8 cellular contexts compared by ENCODE assay signal in genomic region chr6:44247338-44248302, GRCh38. TPM values are rescaled to one million over a fixed set of nuclear protein-coding genes. Genes with fewer than 3 reads are reported as not detected.
A peak's percentile ranks its signal among the peaks of the same experiment; 100 is the strongest.
DNase-seq lines count a peak whose midpoint lies in the region; ATAC-seq and TF ChIP-seq lines count a peak whose summit lies in the region.

No MANE protein-coding gene starts in this region.

- H3K9me3 ChIP-seq in liver (ENCODE audit: control insufficient read depth in 4 of 4, low read length in 3 of 4) = no peaks in the 10 kb centered on the region

- H3F3A ChIP-seq in GM23338 (replicated peaks; ENCODE audit: low read depth) = peaks cover 64% of the 10 kb centered on the region

- H3K9me3 Mint-ChIP-seq in GM23338 = peaks cover 13% of the 10 kb centered on the region
- no peaks in the 10 kb centered on the region for H3K9me3 Mint-ChIP-seq in activated CD4-positive, alpha-beta T cell treated with anti-CD3 and anti-CD28 coated beads, Interleukin-2, amount 10 ng/mL, durations not matched to agents 24 days and 14 days

- H3K36me3 ChIP-seq in GM23338 (ENCODE audit: insufficient read depth) (peaks cover 48% of the 10 kb centered on the region), liver (ENCODE audit: control insufficient read depth in 4 of 4, insufficient read depth in 3 of 4, low read depth in 1 of 4, low read length in 3 of 4) (peaks cover 6 to 38% (median 33%) of the 10 kb centered on the region in 4 donors)

- peak overlapping the region; percentile 100 for H3K27ac Mint-ChIP-seq in GM23338
- H3K27ac Mint-ChIP-seq in activated CD4-positive, alpha-beta T cell treated with anti-CD3 and anti-CD28 coated beads, Interleukin-2, amount 10 ng/mL, durations not matched to agents 24 days and 14 days = peak overlapping the region; percentile 98

- peak; percentile 80 for DNase-seq in Daoy (ENCODE audit: low read depth)
- DNase-seq in GM23338 (ENCODE audit: low spot score) = peak; percentile 62
- peak; percentile 64 for DNase-seq in NAMALWA (ENCODE audit: low spot score)
- DNase-seq in activated CD4-positive, alpha-beta T cell treated with anti-CD3 and anti-CD28 coated beads, Interleukin-2, amount 10 ng/mL, durations not matched to agents 24 days and 14 days = peak; percentile 94
- no peak for DNase-seq in coronary artery (ENCODE audit: low spot score)
- DNase-seq in stimulated activated CD4-positive, alpha-beta T cell treated with anti-CD3 and anti-CD28 coated beads, Interleukin-2, amount 100 ng/mL, for 48 hours = peak; percentile 76 to 86
- no peak for DNase-seq in cerebellum (ENCODE audit: low spot score)

- H3K4me3 Mint-ChIP-seq in GM23338 = peak overlapping the region; percentile 100
- peak overlapping the region; percentile 92 for H3K4me3 Mint-ChIP-seq in activated CD4-positive, alpha-beta T cell treated with anti-CD3 and anti-CD28 coated beads, Interleukin-2, amount 10 ng/mL, durations not matched to agents 24 days and 14 days

- ATAC-seq in GM23338 = peak; percentile 4

- no peaks in the 10 kb centered on the region for H3K9me2 ChIP-seq in GM23338 (ENCODE audit: insufficient read depth)

- peaks cover 42% of the 10 kb centered on the region for H3K4me1 Mint-ChIP-seq in GM23338
- H3K4me1 Mint-ChIP-seq in activated CD4-positive, alpha-beta T cell treated with anti-CD3 and anti-CD28 coated beads, Interleukin-2, amount 10 ng/mL, durations not matched to agents 24 days and 14 days = peaks cover 43% of the 10 kb centered on the region

- no peak for TF ChIP-seq CTCF in GM23338 (conservative IDR thresholded peaks at IDR 0.05; ENCODE audit: low read depth in 2 of 2)
- no peak for TF ChIP-seq CTCF in coronary artery (IDR thresholded peaks at IDR 0.05)
- TF ChIP-seq CTCF in liver (IDR thresholded peaks at IDR 0.05; ENCODE audit: low read depth, low read length, missing input control) = no peak

- H3K4me1 ChIP-seq in GM23338 (ENCODE audit: insufficient read depth) (peaks cover 33% of the 10 kb centered on the region), liver (ENCODE audit: control insufficient read depth in 4 of 4, insufficient read depth in 4 of 4, low read length in 3 of 4) (peaks cover 5 to 27% (median 21%) of the 10 kb centered on the region in 4 donors)

- TF ChIP-seq RAD21 in liver (IDR thresholded peaks at IDR 0.05) = no peak

- peak overlapping the region; percentile 90 for H3K4me2 ChIP-seq in GM23338

- H3K4me3 ChIP-seq in GM23338 (peak overlapping the region; percentile 100), coronary artery (peak overlapping the region; percentile 79), liver (ENCODE audit: low read depth in 1 of 3, low read length in 3 of 3) (peak overlapping the region; percentile 74 to 88 (median 83))

- H3K27me3 ChIP-seq in GM23338 (ENCODE audit: insufficient read depth) = no peaks in the 10 kb centered on the region
- no peaks in the 10 kb centered on the region for H3K27me3 ChIP-seq in liver (ENCODE audit: control insufficient read depth in 4 of 4, insufficient read depth in 4 of 4, low read length in 3 of 4)

- WGBS in liver = under 1% methylated on average over 52 of the region's 52 CpGs

- H4K20me1 ChIP-seq in GM23338 (replicated peaks; ENCODE audit: insufficient read depth) = peaks cover 52% of the 10 kb centered on the region

- intact Hi-C loops in activated CD4-positive, alpha-beta T cell treated with anti-CD3 and anti-CD28 coated beads, Interleukin-2, amount 10 ng/mL, durations not matched to agents 24 days and 14 days (cut with micrococcal nuclease) = loop anchor here (1.0 to 10.0 kb wide), 5 partner anchors 10 to 673 kb away; partner anchors contain the start of genes MRPL14, NFKBIE, POLH and SLC35B2

- H3K27ac ChIP-seq in GM23338 (ENCODE audit: low read depth) (peak overlapping the region; percentile 99), coronary artery (peak overlapping the region; percentile 100), liver (ENCODE audit: low read depth in 1 of 2, low read length in 2 of 2) (peak overlapping the region; percentile 99 to 100)

- H3K9ac ChIP-seq in liver (ENCODE audit: low read depth in 1 of 2, low read length in 2 of 2) = peak overlapping the region; percentile 93 to 100

- no peak overlapping the region for H2AFZ ChIP-seq in GM23338

- peaks cover 54% of the 10 kb centered on the region for H3K79me2 ChIP-seq in GM23338 (replicated peaks; ENCODE audit: insufficient read depth)

- peaks cover 57% of the 10 kb centered on the region for H3K36me3 Mint-ChIP-seq in GM23338 (ENCODE audit: low read depth)
- H3K36me3 Mint-ChIP-seq in activated CD4-positive, alpha-beta T cell treated with anti-CD3 and anti-CD28 coated beads, Interleukin-2, amount 10 ng/mL, durations not matched to agents 24 days and 14 days (ENCODE audit: low read depth) = peaks cover 58% of the 10 kb centered on the region

- peaks cover 68% of the 10 kb centered on the region for H3K27me3 Mint-ChIP-seq in GM23338 (ENCODE audit: insufficient read depth, low read depth, poor library complexity)
- peaks cover 2% of the 10 kb centered on the region for H3K27me3 Mint-ChIP-seq in activated CD4-positive, alpha-beta T cell treated with anti-CD3 and anti-CD28 coated beads, Interleukin-2, amount 10 ng/mL, durations not matched to agents 24 days and 14 days

TF ChIP-seq in GM23338, 12 proteins besides CTCF, POLR2A, EP300 and RAD21:
- peak; percentile 36; the same call in 1 of the 2 replicates for TF ChIP-seq CREB1 (CRISPR knock-in tag; IDR thresholded peaks at IDR 0.05; ENCODE audit: low read depth)
- TF ChIP-seq NANOG (IDR thresholded peaks at IDR 0.05; ENCODE audit: borderline replicate concordance) = no peak
- TF ChIP-seq POLR2AphosphoS5 (IDR thresholded peaks at IDR 0.05; ENCODE audit: low read depth) = peak; percentile 5; the same call in 1 of the 2 replicates
- TF ChIP-seq EZH2phosphoT487 (IDR thresholded peaks at IDR 0.05; ENCODE audit: unreplicated experiment) = no peak
TF ChIP-seq in GM23338: peak in this region for 2.

TF ChIP-seq in liver, 16 proteins besides CTCF, POLR2A, EP300 and RAD21 (continues in another document):
- no peak for TF ChIP-seq FOXA2 (IDR thresholded peaks at IDR 0.05)
- TF ChIP-seq ATF3 (IDR thresholded peaks at IDR 0.05) = no peak
- TF ChIP-seq MAX (IDR thresholded peaks at IDR 0.05) = no peak

RNA-seq across cellular contexts. Expression of gene HSP90AB1, which starts 0.7 kb away (rescaled TPM):
- total RNA-seq in Daoy (2014; rRNA removed; shearing (Covaris generic)) = 2,636 and 2,780 TPM in 2 replicates
- 2,361 and 2,444 TPM in 2 replicates for total RNA-seq in GM23338 (2014; rRNA removed; shearing (Covaris generic))
- polyA plus RNA-seq in GM23338 (2016; fragmentation: Nextera tagmentation; extraction: Ambion mirVana) (1,345 and 1,425 TPM in 2 replicates), liver (100 to 1,000 TPM; 129 to 235 TPM)
- 2,450 and 2,479 TPM in 2 replicates for total RNA-seq in activated CD4-positive, alpha-beta T cell treated with anti-CD3 and anti-CD28 coated beads, Interleukin-2, amount 10 ng/mL, durations not matched to agents 24 days and 14 days
- total RNA-seq in liver (100 to 1,000 TPM; 170 to 281 TPM), cerebellum (210 TPM)

RNA-seq across cellular contexts. Expression of gene SLC35B2, which starts 9.7 kb away (rescaled TPM):
- 86.8 and 92.8 TPM in 2 replicates for total RNA-seq in Daoy (2014; rRNA removed; shearing (Covaris generic))
- 30.5 and 30.9 TPM in 2 replicates for total RNA-seq in GM23338 (2014; rRNA removed; shearing (Covaris generic))
- polyA plus RNA-seq in GM23338 (2016; fragmentation: Nextera tagmentation; extraction: Ambion mirVana) (14.0 and 14.7 TPM in 2 replicates), liver (10 to 100 TPM; 18.9 to 27.0 TPM)
- 25.3 and 28.0 TPM in 2 replicates for total RNA-seq in activated CD4-positive, alpha-beta T cell treated with anti-CD3 and anti-CD28 coated beads, Interleukin-2, amount 10 ng/mL, durations not matched to agents 24 days and 14 days
- total RNA-seq in liver (10 to 100 TPM; 19.8 to 22.4 TPM), cerebellum (23.9 TPM)

RNA-seq across cellular contexts. Expression of gene NFKBIE, which starts 17.7 kb away (rescaled TPM):
- 42.3 and 56.3 TPM in 2 replicates for total RNA-seq in Daoy (2014; rRNA removed; shearing (Covaris generic))
- total RNA-seq in GM23338 (2014; rRNA removed; shearing (Covaris generic)) = 19.8 and 25.9 TPM in 2 replicates
- polyA plus RNA-seq in GM23338 (2016; fragmentation: Nextera tagmentation; extraction: Ambion mirVana) = 12.8 and 14.6 TPM in 2 replicates
- total RNA-seq in activated CD4-positive, alpha-beta T cell treated with anti-CD3 and anti-CD28 coated beads, Interleukin-2, amount 10 ng/mL, durations not matched to agents 24 days and 14 days = 27.6 and 28.2 TPM in 2 replicates
- total RNA-seq in liver = 1 to 10 TPM; 4.9 TPM
- 1 to 10 TPM; 3.7 to 4.6 TPM for polyA plus RNA-seq in liver
- total RNA-seq in cerebellum = 4.5 TPM

RNA-seq across cellular contexts. Expression of gene TMEM151B, which starts 22.6 kb away (rescaled TPM):
- 0.23 and 0.33 TPM in 2 replicates for total RNA-seq in Daoy (2014; rRNA removed; shearing (Covaris generic))
- total RNA-seq in GM23338 (2014; rRNA removed; shearing (Covaris generic)) = 11.5 and 14.6 TPM in 2 replicates
- polyA plus RNA-seq in GM23338 (2016; fragmentation: Nextera tagmentation; extraction: Ambion mirVana) (0.91 and 1.5 TPM in 2 replicates), liver (not detected)
- 0.07 TPM in 1 of 2 replicates, not detected in the other for total RNA-seq in activated CD4-positive, alpha-beta T cell treated with anti-CD3 and anti-CD28 coated beads, Interleukin-2, amount 10 ng/mL, durations not matched to agents 24 days and 14 days
- total RNA-seq in liver (not detected), cerebellum (25.6 TPM)

RNA-seq across cellular contexts. Expression of gene SLC29A1, which starts 24.2 kb away (rescaled TPM):
- total RNA-seq in Daoy (2014; rRNA removed; shearing (Covaris generic)) = 14.7 and 20.4 TPM in 2 replicates
- 149 and 169 TPM in 2 replicates for total RNA-seq in GM23338 (2014; rRNA removed; shearing (Covaris generic))
- polyA plus RNA-seq in GM23338 (2016; fragmentation: Nextera tagmentation; extraction: Ambion mirVana) (67.6 and 73.1 TPM in 2 replicates), liver (10 to 100 TPM; 15.1 to 17.5 TPM)
- total RNA-seq in activated CD4-positive, alpha-beta T cell treated with anti-CD3 and anti-CD28 coated beads, Interleukin-2, amount 10 ng/mL, durations not matched to agents 24 days and 14 days = 139 and 144 TPM in 2 replicates
- total RNA-seq in liver (10 to 100 TPM; 15.8 to 67.2 TPM), cerebellum (10.8 TPM)

Comparison
In these comparisons a context has a peak if more than half of its experiments do, and no peak if none do; other contexts are left out.
1. DNase-seq: peak in Daoy (single experiment), GM23338 (single experiment), NAMALWA (single experiment), activated CD4-positive, alpha-beta T cell treated with anti-CD3 and anti-CD28 coated beads, Interleukin-2, amount 10 ng/mL, durations not matched to agents 24 days and 14 days (single experiment) and stimulated activated CD4-positive, alpha-beta T cell treated with anti-CD3 and anti-CD28 coated beads, Interleukin-2, amount 100 ng/mL, for 48 hours (2 of 2); none in coronary artery (single experiment) and cerebellum (single experiment).
2. Peak in every context shown above with its lines, with median percentiles within 50 percentile points of each other: H3K27ac ChIP-seq and H3K4me3 ChIP-seq.